Comparison of ENCODE assay signal across 8 cellular contexts in genomic region chr16:14399397-14400284, GRCh38.
A peak's percentile ranks its signal among the peaks of the same experiment; 100 is the strongest.
DNase-seq lines count a peak whose midpoint lies in the region; ATAC-seq, FAIRE-seq and TF ChIP-seq lines count a peak whose summit lies in the region.

No MANE protein-coding gene starts in this region.

- H3K27me3 ChIP-seq in osteoblast (ENCODE audit: insufficient read depth, low read length) (no peaks in the 10 kb centered on the region), A673 (replicated peaks; ENCODE audit: insufficient read depth, low read depth, low read length, poor library complexity) (no peaks in the 10 kb centered on the region)
- no peaks in the 10 kb centered on the region for H3K27me3 ChIP-seq in effector memory CD4-positive, alpha-beta T cell (replicated peaks; ENCODE audit: control insufficient read depth, insufficient read depth, low read length, poor library complexity, severe bottlenecking)

- H3K36me3 ChIP-seq in osteoblast (ENCODE audit: insufficient read depth, low read length) (no peaks in the 10 kb centered on the region), A673 (ENCODE audit: insufficient read depth, low read length, poor library complexity, severe bottlenecking) (no peaks in the 10 kb centered on the region)
- no peaks in the 10 kb centered on the region for H3K36me3 ChIP-seq in effector memory CD4-positive, alpha-beta T cell (ENCODE audit: control insufficient read depth, insufficient read depth, low read length)

- peak overlapping the region; percentile 48 for H2AFZ ChIP-seq in osteoblast (ENCODE audit: low read length)

- peak overlapping the region; percentile 78 for H3K4me2 ChIP-seq in osteoblast (ENCODE audit: insufficient read depth, low read length)

- peak overlapping the region; percentile 46 for H3K4me3 ChIP-seq in osteoblast (ENCODE audit: insufficient read depth, low read length)
- no peak overlapping the region for H3K4me3 ChIP-seq in effector memory CD4-positive, alpha-beta T cell (ENCODE audit: insufficient read depth, low read depth, low read length, poor library complexity, severe bottlenecking)
- H3K4me3 ChIP-seq in A673 (ENCODE audit: low read depth, low read length, poor library complexity, severe bottlenecking): no peak overlapping the region

- H3K9me3 ChIP-seq in osteoblast (ENCODE audit: low read depth, low read length): no peaks in the 10 kb centered on the region
- no peaks in the 10 kb centered on the region for H3K9me3 ChIP-seq in effector memory CD4-positive, alpha-beta T cell (ENCODE audit: control insufficient read depth, low read length)
- H3K9me3 ChIP-seq in A673 (ENCODE audit: low read depth, low read length, poor library complexity, severe bottlenecking): no peaks in the 10 kb centered on the region

- POLR2A ChIA-PET in A673 (lab: Charles Lee; ENCODE audit: low non-redundant PET): no interaction called here

- no TSS peak for BruUV-seq in A673 (replicated peaks; lab: Mats Ljungman, UMichigan)

- CTCF ChIA-PET in A673 (lab: Charles Lee): no interaction called here

- H3K4me1 ChIP-seq in osteoblast (ENCODE audit: insufficient read depth, low read length) (peaks cover 11% of the 10 kb centered on the region), A673 (ENCODE audit: insufficient read depth, low read length, poor library complexity, severe bottlenecking) (no peaks in the 10 kb centered on the region)
- H3K4me1 ChIP-seq in effector memory CD4-positive, alpha-beta T cell (ENCODE audit: control insufficient read depth, insufficient read depth, low read length, poor library complexity, severe bottlenecking): no peaks in the 10 kb centered on the region

- FAIRE-seq in A204.1 (lab: Jason Lieb, UNC): peak; percentile 6

- ATAC-seq in GM21619 (IDR thresholded peaks at IDR 0.05; ENCODE audit: unreplicated experiment) (peak; percentile 70), esophagus mucosa (peak; percentile 91)

- H3K79me2 ChIP-seq in osteoblast (ENCODE audit: insufficient read depth, low read length): no peaks in the 10 kb centered on the region

- no peaks in the 10 kb centered on the region for H4K20me1 ChIP-seq in osteoblast (ENCODE audit: insufficient read depth, low read length)

- DNase-seq in NCI-H774 (lab: John Stamatoyannopoulos, UW) (peak; percentile 12), osteoblast (ENCODE audit: insufficient read length, low spot score, missing footprints) (peak; percentile 80), A673 (ENCODE audit: low spot score) (no peak)
- no peak for DNase-seq in effector memory CD4-positive, alpha-beta T cell
- DNase-seq in central memory CD4-positive, alpha-beta T cell: no peak

- intact Hi-C loops in A673 (cut with micrococcal nuclease; ENCODE audit: unreplicated experiment): no loop called here

- TF ChIP-seq CTCF in osteoblast (IDR thresholded peaks at IDR 0.05; ENCODE audit: extremely low read depth, low read depth, low read length) (no peak), A673 (conservative IDR thresholded peaks at IDR 0.05; ENCODE audit: low read depth, low read length) (no peak)

- H3K27ac ChIP-seq in osteoblast (ENCODE audit: low read depth, low read length) (peak overlapping the region; percentile 87), A673 (ENCODE audit: low read depth, low read length, poor library complexity, severe bottlenecking) (no peak overlapping the region)
- H3K27ac ChIP-seq in effector memory CD4-positive, alpha-beta T cell (ENCODE audit: insufficient read depth, low read length, poor library complexity, severe bottlenecking): no peak overlapping the region

Comparison
In these comparisons a context has a peak if more than half of its experiments do, and no peak if none do; other contexts are left out.
1. DNase-seq: peak in NCI-H774 (single experiment) and osteoblast (single experiment); none in effector memory CD4-positive, alpha-beta T cell (0 of 3), A673 (single experiment) and central memory CD4-positive, alpha-beta T cell (single experiment).